ENCODE assay signal across 1 cellular context in genomic region chrX:104113237-104113965, GRCh38.
TF ChIP-seq lines count a peak whose summit lies in the region.

No MANE protein-coding gene starts in this region.

TF ChIP-seq in IMR-90, 13 proteins besides CTCF, POLR2A, EP300 and RAD21 (continued from another document):
- TF ChIP-seq MAFK (IDR thresholded peaks at IDR 0.05; ENCODE audit: low read depth, low read length) (no peak), NFE2L2 (IDR thresholded peaks at IDR 0.05; ENCODE audit: low read depth, low read length) (no peak), MAZ (IDR thresholded peaks at IDR 0.05; ENCODE audit: borderline replicate concordance, low read depth, low read length) (no peak), MXI1 (IDR thresholded peaks at IDR 0.05; ENCODE audit: borderline replicate concordance, low read depth, low read length) (no peak), SMC3 (IDR thresholded peaks at IDR 0.05; ENCODE audit: low read depth, low read length) (peak; percentile 45)
- TF ChIP-seq, protein P1, sequence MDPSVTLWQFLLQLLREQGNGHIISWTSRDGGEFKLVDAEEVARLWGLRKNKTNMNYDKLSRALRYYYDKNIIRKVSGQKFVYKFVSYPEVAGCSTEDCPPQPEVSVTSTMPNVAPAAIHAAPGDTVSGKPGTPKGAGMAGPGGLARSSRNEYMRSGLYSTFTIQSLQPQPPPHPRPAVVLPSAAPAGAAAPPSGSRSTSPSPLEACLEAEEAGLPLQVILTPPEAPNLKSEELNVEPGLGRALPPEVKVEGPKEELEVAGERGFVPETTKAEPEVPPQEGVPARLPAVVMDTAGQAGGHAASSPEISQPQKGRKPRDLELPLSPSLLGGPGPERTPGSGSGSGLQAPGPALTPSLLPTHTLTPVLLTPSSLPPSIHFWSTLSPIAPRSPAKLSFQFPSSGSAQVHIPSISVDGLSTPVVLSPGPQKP (IDR thresholded peaks at IDR 0.05; ENCODE audit: borderline replicate concordance, low read depth, low read length) = no peak
